Comparison of ENCODE assay signal across 1 cellular context in the genomic region with DNA sequence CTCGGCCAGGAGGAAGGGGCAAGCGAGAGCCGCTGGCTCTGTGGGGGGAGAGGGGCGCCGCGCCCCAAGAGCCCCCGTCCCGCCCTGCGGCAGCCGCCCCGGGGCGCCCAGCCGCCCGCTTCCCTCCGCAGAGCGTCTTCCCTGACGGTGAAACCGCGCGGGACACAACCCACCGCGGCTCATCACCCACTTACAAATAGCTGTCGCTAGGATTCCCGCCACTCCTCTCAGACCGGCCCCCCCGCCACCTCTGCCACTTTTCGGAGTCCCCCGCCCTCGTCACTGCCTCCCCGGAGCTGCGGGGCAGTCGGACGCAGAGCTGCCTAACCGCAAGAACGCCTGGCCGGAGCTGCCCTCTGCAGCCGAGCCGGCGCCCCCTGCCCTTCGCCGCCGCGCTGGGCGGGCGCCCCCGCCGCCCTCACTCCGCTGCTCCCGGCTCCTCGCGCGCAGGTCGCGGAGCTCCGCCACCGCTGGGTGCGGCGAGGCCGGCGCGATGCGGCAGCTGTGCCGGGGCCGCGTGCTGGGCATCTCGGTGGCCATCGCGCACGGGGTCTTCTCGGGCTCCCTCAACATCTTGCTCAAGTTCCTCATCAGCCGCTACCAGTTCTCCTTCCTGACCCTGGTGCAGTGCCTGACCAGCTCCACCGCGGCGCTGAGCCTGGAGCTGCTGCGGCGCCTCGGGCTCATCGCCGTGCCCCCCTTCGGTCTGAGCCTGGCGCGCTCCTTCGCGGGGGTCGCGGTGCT.
TF ChIP-seq lines count a peak whose summit lies in the region.

A gene with protein sequence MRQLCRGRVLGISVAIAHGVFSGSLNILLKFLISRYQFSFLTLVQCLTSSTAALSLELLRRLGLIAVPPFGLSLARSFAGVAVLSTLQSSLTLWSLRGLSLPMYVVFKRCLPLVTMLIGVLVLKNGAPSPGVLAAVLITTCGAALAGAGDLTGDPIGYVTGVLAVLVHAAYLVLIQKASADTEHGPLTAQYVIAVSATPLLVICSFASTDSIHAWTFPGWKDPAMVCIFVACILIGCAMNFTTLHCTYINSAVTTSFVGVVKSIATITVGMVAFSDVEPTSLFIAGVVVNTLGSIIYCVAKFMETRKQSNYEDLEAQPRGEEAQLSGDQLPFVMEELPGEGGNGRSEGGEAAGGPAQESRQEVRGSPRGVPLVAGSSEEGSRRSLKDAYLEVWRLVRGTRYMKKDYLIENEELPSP (plus strand): TSS at position 366 of the 744 bp plus-strand sequence. CDS start 128 bp downstream, at position 494.

TF ChIP-seq in GM12878, 131 proteins besides CTCF, POLR2A, EP300 and RAD21 (continued from another document):
- no peak for TF ChIP-seq MEF2B (IDR thresholded peaks at IDR 0.05; ENCODE audit: partially characterized antibody, poor library complexity, severe bottlenecking)
